ENCODE assay signal across 1 cellular context in genomic region chr12:124510301-124510970, GRCh38.
TF ChIP-seq lines count a peak whose summit lies in the region.

No MANE protein-coding gene starts in this region.

TF ChIP-seq in HEK293, 187 proteins besides CTCF, POLR2A, EP300 and RAD21 (continued from another document):
- peak; percentile 51 for TF ChIP-seq KLF17 (tag by site-specific recombination; IDR thresholded peaks at IDR 0.05)
- peak; percentile 28 for TF ChIP-seq ZNF654 (tag by site-specific recombination; IDR thresholded peaks at IDR 0.05; ENCODE audit: low read depth)
- TF ChIP-seq ZNF423 (tag by site-specific recombination; IDR thresholded peaks at IDR 0.05) = no peak
- no peak for TF ChIP-seq ZNF660 (tag by site-specific recombination; IDR thresholded peaks at IDR 0.05)
- TF ChIP-seq ZBTB7A (tag by site-specific recombination; IDR thresholded peaks at IDR 0.05; ENCODE audit: low read depth) = no peak
- no peak for TF ChIP-seq YY1 (tag by site-specific recombination; IDR thresholded peaks at IDR 0.05)
- no peak for TF ChIP-seq ZNF324 (tag by site-specific recombination; IDR thresholded peaks at IDR 0.05)
- peak; percentile 99 for TF ChIP-seq ZNF768 (tag by site-specific recombination; IDR thresholded peaks at IDR 0.05)
- TF ChIP-seq ZNF266 (tag by site-specific recombination; IDR thresholded peaks at IDR 0.05; ENCODE audit: low read depth) = no peak
- 0 out of 2 replicates have a peak, but pooled peaks have one; percentile 10 for TF ChIP-seq KLF8 (tag by site-specific recombination; IDR thresholded peaks at IDR 0.05)
